In the genomic region with DNA sequence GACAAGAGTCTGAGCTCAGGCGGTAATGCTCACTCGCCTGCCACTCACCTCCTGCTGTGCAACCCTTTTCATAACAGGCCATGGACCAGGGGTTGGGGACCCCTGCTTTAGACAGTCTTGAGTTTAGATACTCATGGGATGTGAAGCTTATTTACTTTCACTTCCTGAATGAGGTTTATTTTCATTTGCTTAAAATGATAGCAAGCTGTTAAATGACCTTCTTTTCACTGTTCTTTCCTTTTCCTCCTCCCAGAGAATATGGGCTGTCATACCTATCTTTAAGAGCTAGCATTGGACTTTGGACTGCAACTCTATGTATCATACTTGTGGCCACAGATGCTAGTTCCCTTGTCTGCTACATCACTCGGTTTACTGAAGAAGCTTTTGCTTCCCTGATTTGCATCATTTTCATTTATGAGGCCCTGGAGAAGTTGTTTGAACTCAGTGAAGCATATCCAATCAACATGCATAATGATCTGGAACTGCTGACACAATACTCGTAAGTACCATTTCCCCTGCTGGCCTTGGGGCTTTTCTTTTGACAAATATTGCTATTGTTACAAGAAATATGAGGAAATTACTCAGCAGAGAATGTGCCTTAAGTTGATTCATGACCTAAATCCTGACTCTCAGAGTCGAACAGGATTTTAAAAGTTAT, we compare ENCODE assay signal across 8 cellular contexts.
A peak's percentile ranks its signal among the peaks of the same experiment; 100 is the strongest.
DNase-seq lines count a peak whose midpoint lies in the region; ATAC-seq lines count a peak whose summit lies in the region.

No MANE protein-coding gene starts in this region.

- peak; percentile 8 for DNase-seq in stimulated activated CD4-positive, alpha-beta T cell treated with anti-CD3 and anti-CD28 coated beads, Interleukin-1b, Interleukin-23, amount 100 ng/mL, for 48 hours
- no peak for DNase-seq in stimulated activated CD4-positive, alpha-beta T cell treated with anti-CD3 and anti-CD28 coated beads, Interleukin-12 subunit alpha, Interleukin-12 subunit beta, amount 100 ng/mL, for 4 hours
- peak; percentile 86 for DNase-seq in NCI-H2081 treated with DMSO at 0.1 percent for 48 hours (lab: John Stamatoyannopoulos, UW)
- DNase-seq in effector memory CD8-positive, alpha-beta T cell = peak in 2 of 3 experiments; percentile 11 to 17
- DNase-seq in cerebellar nuclear complex (lab: John Stamatoyannopoulos, UW) = no peak
- no peak for DNase-seq in stimulated activated CD8-positive, alpha-beta memory T cell treated with anti-CD3 and anti-CD28 coated beads, Interleukin-4, amount 100 ng/mL, for 48 hours
- no peak for DNase-seq in superior temporal gyrus (ENCODE audit: extremely low spot score)

- H3K27ac Mint-ChIP-seq in effector memory CD8-positive, alpha-beta T cell = peak overlapping the region in 1 of 2 donors; percentile 83

- H3K36me3 Mint-ChIP-seq in effector memory CD8-positive, alpha-beta T cell (ENCODE audit: insufficient read depth) = peaks cover 12% of the 10 kb centered on the region

- peak; percentile 77 for ATAC-seq in HG02852 (IDR thresholded peaks at IDR 0.05; ENCODE audit: unreplicated experiment)
- peak; percentile 80 for ATAC-seq in effector memory CD8-positive, alpha-beta T cell (replicated peaks)

- peaks cover 4 to 6% of the 10 kb centered on the region in 2 donors for H3K4me1 Mint-ChIP-seq in effector memory CD8-positive, alpha-beta T cell (ENCODE audit: low read depth in 2 of 2)

- no peaks in the 10 kb centered on the region for H3K27me3 Mint-ChIP-seq in effector memory CD8-positive, alpha-beta T cell

- peak overlapping the region; percentile 46 to 68 for H3K4me3 Mint-ChIP-seq in effector memory CD8-positive, alpha-beta T cell

- no peaks in the 10 kb centered on the region for H3K9me3 Mint-ChIP-seq in effector memory CD8-positive, alpha-beta T cell

Comparison
In these comparisons a context has a peak if more than half of its experiments do, and no peak if none do; other contexts are left out.
1. DNase-seq: peak in stimulated activated CD4-positive, alpha-beta T cell treated with anti-CD3 and anti-CD28 coated beads, Interleukin-1b, Interleukin-23, amount 100 ng/mL, for 48 hours (single experiment), NCI-H2081 treated with DMSO at 0.1 percent for 48 hours (single experiment) and effector memory CD8-positive, alpha-beta T cell (2 of 3); none in stimulated activated CD4-positive, alpha-beta T cell treated with anti-CD3 and anti-CD28 coated beads, Interleukin-12 subunit alpha, Interleukin-12 subunit beta, amount 100 ng/mL, for 4 hours (single experiment), cerebellar nuclear complex (0 of 2), stimulated activated CD8-positive, alpha-beta memory T cell treated with anti-CD3 and anti-CD28 coated beads, Interleukin-4, amount 100 ng/mL, for 48 hours (single experiment) and superior temporal gyrus (single experiment).